Comparison of ENCODE assay signal across 8 cellular contexts in the genomic region with DNA sequence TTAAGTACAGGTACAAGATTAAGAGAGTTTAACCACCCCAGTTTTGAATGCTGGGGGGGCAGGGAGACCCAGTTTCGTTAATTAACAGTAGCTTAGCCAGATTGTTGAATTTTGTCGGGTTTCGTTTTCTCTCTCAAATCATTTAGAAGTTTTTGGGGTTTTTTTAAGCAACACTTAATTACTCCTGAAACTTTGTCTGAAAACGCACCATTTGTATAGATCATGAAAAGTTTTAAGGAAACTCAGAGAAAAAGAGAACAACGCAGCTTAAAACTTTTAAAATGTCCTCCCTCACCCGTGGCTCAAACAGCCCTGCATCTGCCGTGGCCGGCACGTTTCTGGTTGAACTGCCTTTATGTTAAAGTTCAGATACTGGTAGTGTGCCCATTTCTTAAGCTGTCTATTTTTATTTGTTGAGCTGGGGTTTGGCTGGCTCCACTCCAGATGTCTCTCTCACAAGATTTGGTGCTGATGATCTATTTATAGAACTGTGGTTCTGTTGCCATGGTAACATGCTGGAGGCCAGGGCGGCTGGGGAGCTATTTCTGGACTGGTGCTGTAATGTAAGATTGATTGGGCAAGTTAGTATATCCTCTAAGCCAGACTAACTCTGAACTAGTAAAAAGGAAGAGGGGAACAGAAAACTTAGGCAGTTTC. TPM values are rescaled to one million over a fixed set of nuclear protein-coding genes. Genes with fewer than 3 reads are reported as not detected.
A peak's percentile ranks its signal among the peaks of the same experiment; 100 is the strongest.
DNase-seq lines count a peak whose midpoint lies in the region; ATAC-seq, FAIRE-seq and TF ChIP-seq lines count a peak whose summit lies in the region.

No MANE protein-coding gene starts in this region.

- 1 to 3% methylated on average over 10 of the region's 10 CpGs for WGBS in pancreas, 2 donors

- H3K9me3 Mint-ChIP-seq in activated naive CD8-positive, alpha-beta T cell (ENCODE audit: low read depth): no peaks in the 10 kb centered on the region

- in situ Hi-C loops in G401 (cut with HindIII; ENCODE audit: low sequenced_read_pairs): no loop called here

- H3K9me3 ChIP-seq in pancreas: no peaks in the 10 kb centered on the region

- peak overlapping the region; percentile 49 to 77 (median 64) for H3K27ac ChIP-seq in pancreas

- no peak for TF ChIP-seq CTCF in pancreas (IDR thresholded peaks at IDR 0.05)

- peak overlapping the region in 1 of 4 donors; percentile 20 for H3K4me3 ChIP-seq in pancreas

- no peaks in the 10 kb centered on the region for H3K27me3 ChIP-seq in pancreas

- intact Hi-C loops in pancreas (cut with DNase I): no loop called here

- H3K27ac Mint-ChIP-seq in activated naive CD8-positive, alpha-beta T cell: peak overlapping the region; percentile 80

- no peak for FAIRE-seq in pancreas (lab: Jason Lieb, UNC)

- peak overlapping the region; percentile 76 for H3K4me3 Mint-ChIP-seq in activated naive CD8-positive, alpha-beta T cell

- DNase-seq in G401 (ENCODE audit: low spot score) (peak; percentile 93), HT1080 (ENCODE audit: low read depth) (peak; percentile 80), RPMI7951 (ENCODE audit: low read depth) (peak; percentile 100), glomerular endothelial cell (ENCODE audit: extremely low read depth, low read depth, low spot score) (peak; percentile 95), pancreas (peak; percentile 70 to 95 (median 89)), OCI-M2 (lab: John Stamatoyannopoulos, UW; ENCODE audit: unreplicated experiment) (no peak)

- peaks cover 68% of the 10 kb centered on the region for H3K4me1 Mint-ChIP-seq in activated naive CD8-positive, alpha-beta T cell (ENCODE audit: low read depth)

- peaks cover 9 to 62% (median 23%) of the 10 kb centered on the region in 3 donors for H3K36me3 ChIP-seq in pancreas

- peak; percentile 82 for ATAC-seq in GM21528 (IDR thresholded peaks at IDR 0.05; ENCODE audit: low FRiP score, unreplicated experiment)
- peak; percentile 94 to 95 (median 94) for ATAC-seq in pancreas

- no peaks in the 10 kb centered on the region for H3K27me3 Mint-ChIP-seq in activated naive CD8-positive, alpha-beta T cell

- H3K36me3 Mint-ChIP-seq in activated naive CD8-positive, alpha-beta T cell: peaks cover 7% of the 10 kb centered on the region

- peaks cover 24 to 32% (median 26%) of the 10 kb centered on the region in 3 donors for H3K4me1 ChIP-seq in pancreas

RNA-seq across cellular contexts. Expression of gene GNAS, which starts 55.1 kb away (rescaled TPM):
- total RNA-seq in G401 (2014; rRNA removed; shearing (Covaris generic)): 580 and 603 TPM in 2 replicates
- total RNA-seq in HT1080 (2014; rRNA removed; shearing (Covaris generic)): 363 and 418 TPM in 2 replicates
- polyA plus RNA-seq in HT1080 (2015; cell fraction: cytosol; rRNA removed): 779 and 879 TPM in 2 replicates
- 305 and 311 TPM in 2 replicates for polyA plus RNA-seq in HT1080 (2015; cell fraction: nucleus; rRNA removed)
- total RNA-seq in RPMI7951 (2014; rRNA removed; shearing (Covaris generic)): 853 and 1,108 TPM in 2 replicates
- total RNA-seq in glomerular endothelial cell (827 and 1,103 TPM in 2 replicates), pancreas (100 to 1,000 TPM; 349 to 850 (median 535) TPM)
- 1,000 to 10,000 TPM; 1,207 to 2,220 TPM for polyA plus RNA-seq in pancreas

RNA-seq across cellular contexts. Expression of gene GNAS-AS1, which starts 56.9 kb away (rescaled TPM):
- not detected in 2 replicates for total RNA-seq in G401 (2014; rRNA removed; shearing (Covaris generic))
- total RNA-seq in HT1080 (2014; rRNA removed; shearing (Covaris generic)): 5.0 and 6.0 TPM in 2 replicates
- 2.7 and 4.4 TPM in 2 replicates for polyA plus RNA-seq in HT1080 (2015; cell fraction: cytosol; rRNA removed)
- 1.8 and 2.2 TPM in 2 replicates for polyA plus RNA-seq in HT1080 (2015; cell fraction: nucleus; rRNA removed)
- 1.1 TPM in 2 replicates for total RNA-seq in RPMI7951 (2014; rRNA removed; shearing (Covaris generic))
- total RNA-seq in glomerular endothelial cell (not detected in 2 replicates), pancreas (under 1 TPM; 0.47 to 0.84 (median 0.53) TPM)
- polyA plus RNA-seq in pancreas: 1 to 10 TPM in 1 of 2 donors, under 1 TPM in 1; 0.68 to 2.8 TPM
